In the genomic region with DNA sequence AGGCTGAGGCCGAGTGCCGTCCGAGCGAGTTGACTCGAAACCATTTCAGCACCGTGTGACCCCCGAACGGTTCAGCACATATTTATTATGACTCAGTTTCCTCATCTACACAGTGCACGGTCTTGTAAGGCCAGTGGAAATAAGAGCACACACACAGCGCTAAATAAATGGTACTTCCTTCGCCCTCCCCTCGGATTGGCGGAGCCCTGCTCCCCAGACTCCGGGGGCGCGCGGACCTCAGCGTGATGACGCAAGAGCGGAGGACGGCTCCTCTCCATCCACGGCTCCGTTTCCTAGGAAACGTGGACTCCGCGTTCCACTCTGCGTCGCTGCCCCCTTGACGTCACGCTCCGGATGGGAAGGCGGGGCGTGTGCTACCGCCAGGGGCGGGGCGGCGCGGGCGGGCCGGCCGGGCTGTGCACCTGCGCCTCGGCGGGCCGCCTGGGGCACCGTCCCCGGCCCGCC, we compare ENCODE assay signal across 1 cellular context.
TF ChIP-seq lines count a peak whose summit lies in the region.

A gene with protein sequence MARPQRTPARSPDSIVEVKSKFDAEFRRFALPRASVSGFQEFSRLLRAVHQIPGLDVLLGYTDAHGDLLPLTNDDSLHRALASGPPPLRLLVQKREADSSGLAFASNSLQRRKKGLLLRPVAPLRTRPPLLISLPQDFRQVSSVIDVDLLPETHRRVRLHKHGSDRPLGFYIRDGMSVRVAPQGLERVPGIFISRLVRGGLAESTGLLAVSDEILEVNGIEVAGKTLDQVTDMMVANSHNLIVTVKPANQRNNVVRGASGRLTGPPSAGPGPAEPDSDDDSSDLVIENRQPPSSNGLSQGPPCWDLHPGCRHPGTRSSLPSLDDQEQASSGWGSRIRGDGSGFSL (plus strand): TSS at position 397 of the 465 bp plus-strand sequence. CDS start 79 bp downstream, outside the sequence.

TF ChIP-seq in HepG2, 621 proteins besides CTCF, POLR2A, EP300 and RAD21 (continued from another document and continues in another):
- TF ChIP-seq, protein P1, sequence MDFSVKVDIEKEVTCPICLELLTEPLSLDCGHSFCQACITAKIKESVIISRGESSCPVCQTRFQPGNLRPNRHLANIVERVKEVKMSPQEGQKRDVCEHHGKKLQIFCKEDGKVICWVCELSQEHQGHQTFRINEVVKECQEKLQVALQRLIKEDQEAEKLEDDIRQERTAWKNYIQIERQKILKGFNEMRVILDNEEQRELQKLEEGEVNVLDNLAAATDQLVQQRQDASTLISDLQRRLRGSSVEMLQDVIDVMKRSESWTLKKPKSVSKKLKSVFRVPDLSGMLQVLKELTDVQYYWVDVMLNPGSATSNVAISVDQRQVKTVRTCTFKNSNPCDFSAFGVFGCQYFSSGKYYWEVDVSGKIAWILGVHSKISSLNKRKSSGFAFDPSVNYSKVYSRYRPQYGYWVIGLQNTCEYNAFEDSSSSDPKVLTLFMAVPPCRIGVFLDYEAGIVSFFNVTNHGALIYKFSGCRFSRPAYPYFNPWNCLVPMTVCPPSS (IDR thresholded peaks at IDR 0.05), result no peak
- TF ChIP-seq MEIS1 (CRISPR knock-in tag; IDR thresholded peaks at IDR 0.05; ENCODE audit: borderline replicate concordance) (no peak), ZSCAN12 (CRISPR knock-in tag; IDR thresholded peaks at IDR 0.05) (no peak), KLF13 (CRISPR knock-in tag; IDR thresholded peaks at IDR 0.05) (no peak; the same call in 1 of the 2 replicates), TBX2 (CRISPR knock-in tag; IDR thresholded peaks at IDR 0.05; ENCODE audit: borderline replicate concordance) (0 out of 2 replicates have a peak, but pooled peaks have one; percentile 13), FOXJ3 (CRISPR knock-in tag; IDR thresholded peaks at IDR 0.05; ENCODE audit: borderline replicate concordance) (no peak), ZFP36 (IDR thresholded peaks at IDR 0.05; ENCODE audit: borderline replicate concordance, low read depth, low read length, partially characterized antibody) (no peak), TCF12 (IDR thresholded peaks at IDR 0.05) (no peak), TCF12 (CRISPR knock-in tag; IDR thresholded peaks at IDR 0.05) (no peak), U2AF1 (optimal IDR thresholded peaks at IDR 0.05; ENCODE audit: low read depth, low read length) (peak; percentile 15), FOXK2 (IDR thresholded peaks at IDR 0.05) (no peak), ELF4 (CRISPR knock-in tag; IDR thresholded peaks at IDR 0.05; ENCODE audit: borderline replicate concordance) (no peak), ZNF768 (CRISPR knock-in tag; IDR thresholded peaks at IDR 0.05) (no peak), GTF3A (CRISPR knock-in tag; conservative IDR thresholded peaks at IDR 0.05) (no peak), ZNF614 (CRISPR knock-in tag; IDR thresholded peaks at IDR 0.05; ENCODE audit: borderline replicate concordance) (0 out of 2 replicates have a peak, but pooled peaks have one; percentile 9), WIZ (CRISPR knock-in tag; IDR thresholded peaks at IDR 0.05) (no peak), MEIS2 (CRISPR knock-in tag; IDR thresholded peaks at IDR 0.05) (no peak), HNF4A (CRISPR knock-in tag; IDR thresholded peaks at IDR 0.05) (no peak), NRL (CRISPR knock-in tag; IDR thresholded peaks at IDR 0.05; ENCODE audit: borderline replicate concordance) (0 out of 2 replicates have a peak, but pooled peaks have one; percentile 1), ZNF598 (CRISPR knock-in tag; IDR thresholded peaks at IDR 0.05; ENCODE audit: borderline replicate concordance) (no peak), ZNF367 (CRISPR knock-in tag; IDR thresholded peaks at IDR 0.05; ENCODE audit: borderline replicate concordance) (no peak), ZFP62 (CRISPR knock-in tag; IDR thresholded peaks at IDR 0.05) (no peak), KDM4B (CRISPR knock-in tag; IDR thresholded peaks at IDR 0.05) (no peak), ZNF430 (CRISPR knock-in tag; IDR thresholded peaks at IDR 0.05) (no peak), CENPX (CRISPR knock-in tag; IDR thresholded peaks at IDR 0.05) (no peak), ATF7-NPFF (CRISPR knock-in tag; IDR thresholded peaks at IDR 0.05; ENCODE audit: low read depth) (no peak), NFIB (CRISPR knock-in tag; IDR thresholded peaks at IDR 0.05; ENCODE audit: borderline replicate concordance) (no peak; the same call in 1 of the 2 replicates), ARHGAP35 (CRISPR knock-in tag; IDR thresholded peaks at IDR 0.05; ENCODE audit: borderline replicate concordance) (no peak)
- TF ChIP-seq, protein P2, sequence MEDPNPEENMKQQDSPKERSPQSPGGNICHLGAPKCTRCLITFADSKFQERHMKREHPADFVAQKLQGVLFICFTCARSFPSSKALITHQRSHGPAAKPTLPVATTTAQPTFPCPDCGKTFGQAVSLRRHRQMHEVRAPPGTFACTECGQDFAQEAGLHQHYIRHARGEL (CRISPR knock-in tag; IDR thresholded peaks at IDR 0.05), result no peak
- TF ChIP-seq, protein P3, sequence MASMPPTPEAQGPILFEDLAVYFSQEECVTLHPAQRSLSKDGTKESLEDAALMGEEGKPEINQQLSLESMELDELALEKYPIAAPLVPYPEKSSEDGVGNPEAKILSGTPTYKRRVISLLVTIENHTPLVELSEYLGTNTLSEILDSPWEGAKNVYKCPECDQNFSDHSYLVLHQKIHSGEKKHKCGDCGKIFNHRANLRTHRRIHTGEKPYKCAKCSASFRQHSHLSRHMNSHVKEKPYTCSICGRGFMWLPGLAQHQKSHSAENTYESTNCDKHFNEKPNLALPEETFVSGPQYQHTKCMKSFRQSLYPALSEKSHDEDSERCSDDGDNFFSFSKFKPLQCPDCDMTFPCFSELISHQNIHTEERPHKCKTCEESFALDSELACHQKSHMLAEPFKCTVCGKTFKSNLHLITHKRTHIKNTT (CRISPR knock-in tag; IDR thresholded peaks at IDR 0.05), result no peak
- TF ChIP-seq, protein P4, sequence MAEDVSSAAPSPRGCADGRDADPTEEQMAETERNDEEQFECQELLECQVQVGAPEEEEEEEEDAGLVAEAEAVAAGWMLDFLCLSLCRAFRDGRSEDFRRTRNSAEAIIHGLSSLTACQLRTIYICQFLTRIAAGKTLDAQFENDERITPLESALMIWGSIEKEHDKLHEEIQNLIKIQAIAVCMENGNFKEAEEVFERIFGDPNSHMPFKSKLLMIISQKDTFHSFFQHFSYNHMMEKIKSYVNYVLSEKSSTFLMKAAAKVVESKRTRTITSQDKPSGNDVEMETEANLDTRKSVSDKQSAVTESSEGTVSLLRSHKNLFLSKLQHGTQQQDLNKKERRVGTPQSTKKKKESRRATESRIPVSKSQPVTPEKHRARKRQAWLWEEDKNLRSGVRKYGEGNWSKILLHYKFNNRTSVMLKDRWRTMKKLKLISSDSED (CRISPR knock-in tag; IDR thresholded peaks at IDR 0.05), result peak; percentile 92; the same call in 1 of the 2 replicates
- TF ChIP-seq, protein P5, sequence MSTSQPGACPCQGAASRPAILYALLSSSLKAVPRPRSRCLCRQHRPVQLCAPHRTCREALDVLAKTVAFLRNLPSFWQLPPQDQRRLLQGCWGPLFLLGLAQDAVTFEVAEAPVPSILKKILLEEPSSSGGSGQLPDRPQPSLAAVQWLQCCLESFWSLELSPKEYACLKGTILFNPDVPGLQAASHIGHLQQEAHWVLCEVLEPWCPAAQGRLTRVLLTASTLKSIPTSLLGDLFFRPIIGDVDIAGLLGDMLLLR (CRISPR knock-in tag; IDR thresholded peaks at IDR 0.05), result 0 out of 2 replicates have a peak, but pooled peaks have one; percentile 76
- TF ChIP-seq, protein P6, sequence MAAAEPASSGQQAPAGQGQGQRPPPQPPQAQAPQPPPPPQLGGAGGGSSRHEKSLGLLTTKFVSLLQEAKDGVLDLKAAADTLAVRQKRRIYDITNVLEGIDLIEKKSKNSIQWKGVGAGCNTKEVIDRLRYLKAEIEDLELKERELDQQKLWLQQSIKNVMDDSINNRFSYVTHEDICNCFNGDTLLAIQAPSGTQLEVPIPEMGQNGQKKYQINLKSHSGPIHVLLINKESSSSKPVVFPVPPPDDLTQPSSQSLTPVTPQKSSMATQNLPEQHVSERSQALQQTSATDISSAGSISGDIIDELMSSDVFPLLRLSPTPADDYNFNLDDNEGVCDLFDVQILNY (CRISPR knock-in tag; conservative IDR thresholded peaks at IDR 0.05), result 0 out of 2 replicates have a peak, but pooled peaks have one; percentile 20
- TF ChIP-seq, protein P7, sequence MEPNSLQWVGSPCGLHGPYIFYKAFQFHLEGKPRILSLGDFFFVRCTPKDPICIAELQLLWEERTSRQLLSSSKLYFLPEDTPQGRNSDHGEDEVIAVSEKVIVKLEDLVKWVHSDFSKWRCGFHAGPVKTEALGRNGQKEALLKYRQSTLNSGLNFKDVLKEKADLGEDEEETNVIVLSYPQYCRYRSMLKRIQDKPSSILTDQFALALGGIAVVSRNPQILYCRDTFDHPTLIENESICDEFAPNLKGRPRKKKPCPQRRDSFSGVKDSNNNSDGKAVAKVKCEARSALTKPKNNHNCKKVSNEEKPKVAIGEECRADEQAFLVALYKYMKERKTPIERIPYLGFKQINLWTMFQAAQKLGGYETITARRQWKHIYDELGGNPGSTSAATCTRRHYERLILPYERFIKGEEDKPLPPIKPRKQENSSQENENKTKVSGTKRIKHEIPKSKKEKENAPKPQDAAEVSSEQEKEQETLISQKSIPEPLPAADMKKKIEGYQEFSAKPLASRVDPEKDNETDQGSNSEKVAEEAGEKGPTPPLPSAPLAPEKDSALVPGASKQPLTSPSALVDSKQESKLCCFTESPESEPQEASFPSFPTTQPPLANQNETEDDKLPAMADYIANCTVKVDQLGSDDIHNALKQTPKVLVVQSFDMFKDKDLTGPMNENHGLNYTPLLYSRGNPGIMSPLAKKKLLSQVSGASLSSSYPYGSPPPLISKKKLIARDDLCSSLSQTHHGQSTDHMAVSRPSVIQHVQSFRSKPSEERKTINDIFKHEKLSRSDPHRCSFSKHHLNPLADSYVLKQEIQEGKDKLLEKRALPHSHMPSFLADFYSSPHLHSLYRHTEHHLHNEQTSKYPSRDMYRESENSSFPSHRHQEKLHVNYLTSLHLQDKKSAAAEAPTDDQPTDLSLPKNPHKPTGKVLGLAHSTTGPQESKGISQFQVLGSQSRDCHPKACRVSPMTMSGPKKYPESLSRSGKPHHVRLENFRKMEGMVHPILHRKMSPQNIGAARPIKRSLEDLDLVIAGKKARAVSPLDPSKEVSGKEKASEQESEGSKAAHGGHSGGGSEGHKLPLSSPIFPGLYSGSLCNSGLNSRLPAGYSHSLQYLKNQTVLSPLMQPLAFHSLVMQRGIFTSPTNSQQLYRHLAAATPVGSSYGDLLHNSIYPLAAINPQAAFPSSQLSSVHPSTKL (CRISPR knock-in tag; IDR thresholded peaks at IDR 0.05), result peak; percentile 18; the same call in 1 of the 2 replicates
- TF ChIP-seq, protein P8, sequence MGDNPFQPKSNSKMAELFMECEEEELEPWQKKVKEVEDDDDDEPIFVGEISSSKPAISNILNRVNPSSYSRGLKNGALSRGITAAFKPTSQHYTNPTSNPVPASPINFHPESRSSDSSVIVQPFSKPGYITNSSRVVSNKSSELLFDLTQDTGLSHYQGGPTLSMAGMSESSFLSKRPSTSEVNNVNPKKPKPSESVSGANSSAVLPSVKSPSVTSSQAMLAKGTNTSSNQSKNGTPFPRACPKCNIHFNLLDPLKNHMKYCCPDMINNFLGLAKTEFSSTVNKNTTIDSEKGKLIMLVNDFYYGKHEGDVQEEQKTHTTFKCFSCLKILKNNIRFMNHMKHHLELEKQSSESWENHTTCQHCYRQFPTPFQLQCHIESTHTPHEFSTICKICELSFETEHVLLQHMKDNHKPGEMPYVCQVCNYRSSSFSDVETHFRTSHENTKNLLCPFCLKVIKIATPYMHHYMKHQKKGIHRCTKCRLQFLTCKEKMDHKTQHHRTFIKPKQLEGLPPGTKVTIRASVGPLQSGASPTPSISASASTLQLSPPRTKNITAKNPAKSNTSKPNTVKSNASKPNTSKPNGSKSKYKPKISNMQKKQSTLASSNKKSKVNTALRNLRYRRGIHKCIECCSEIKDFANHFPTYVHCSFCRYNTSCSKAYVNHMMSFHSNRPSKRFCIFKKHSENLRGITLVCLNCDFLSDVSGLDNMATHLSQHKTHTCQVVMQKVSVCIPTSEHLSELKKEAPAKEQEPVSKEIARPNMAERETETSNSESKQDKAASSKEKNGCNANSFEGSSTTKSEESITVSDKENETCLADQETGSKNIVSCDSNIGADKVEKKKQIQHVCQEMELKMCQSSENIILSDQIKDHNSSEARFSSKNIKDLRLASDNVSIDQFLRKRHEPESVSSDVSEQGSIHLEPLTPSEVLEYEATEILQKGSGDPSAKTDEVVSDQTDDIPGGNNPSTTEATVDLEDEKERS (CRISPR knock-in tag; IDR thresholded peaks at IDR 0.05), result no peak; the same call in 1 of the 2 replicates
- TF ChIP-seq, protein P9, sequence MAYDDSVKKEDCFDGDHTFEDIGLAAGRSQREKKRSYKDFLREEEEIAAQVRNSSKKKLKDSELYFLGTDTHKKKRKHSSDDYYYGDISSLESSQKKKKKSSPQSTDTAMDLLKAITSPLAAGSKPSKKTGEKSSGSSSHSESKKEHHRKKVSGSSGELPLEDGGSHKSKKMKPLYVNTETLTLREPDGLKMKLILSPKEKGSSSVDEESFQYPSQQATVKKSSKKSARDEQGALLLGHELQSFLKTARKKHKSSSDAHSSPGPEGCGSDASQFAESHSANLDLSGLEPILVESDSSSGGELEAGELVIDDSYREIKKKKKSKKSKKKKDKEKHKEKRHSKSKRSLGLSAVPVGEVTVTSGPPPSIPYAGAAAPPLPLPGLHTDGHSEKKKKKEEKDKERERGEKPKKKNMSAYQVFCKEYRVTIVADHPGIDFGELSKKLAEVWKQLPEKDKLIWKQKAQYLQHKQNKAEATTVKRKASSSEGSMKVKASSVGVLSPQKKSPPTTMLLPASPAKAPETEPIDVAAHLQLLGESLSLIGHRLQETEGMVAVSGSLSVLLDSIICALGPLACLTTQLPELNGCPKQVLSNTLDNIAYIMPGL (CRISPR knock-in tag; IDR thresholded peaks at IDR 0.05; ENCODE audit: borderline replicate concordance in 1 of 2, low read depth in 1 of 2), result no peak
- TF ChIP-seq, protein P10, sequence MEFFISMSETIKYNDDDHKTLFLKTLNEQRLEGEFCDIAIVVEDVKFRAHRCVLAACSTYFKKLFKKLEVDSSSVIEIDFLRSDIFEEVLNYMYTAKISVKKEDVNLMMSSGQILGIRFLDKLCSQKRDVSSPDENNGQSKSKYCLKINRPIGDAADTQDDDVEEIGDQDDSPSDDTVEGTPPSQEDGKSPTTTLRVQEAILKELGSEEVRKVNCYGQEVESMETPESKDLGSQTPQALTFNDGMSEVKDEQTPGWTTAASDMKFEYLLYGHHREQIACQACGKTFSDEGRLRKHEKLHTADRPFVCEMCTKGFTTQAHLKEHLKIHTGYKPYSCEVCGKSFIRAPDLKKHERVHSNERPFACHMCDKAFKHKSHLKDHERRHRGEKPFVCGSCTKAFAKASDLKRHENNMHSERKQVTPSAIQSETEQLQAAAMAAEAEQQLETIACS (CRISPR knock-in tag; IDR thresholded peaks at IDR 0.05), result no peak
- TF ChIP-seq, protein P11, sequence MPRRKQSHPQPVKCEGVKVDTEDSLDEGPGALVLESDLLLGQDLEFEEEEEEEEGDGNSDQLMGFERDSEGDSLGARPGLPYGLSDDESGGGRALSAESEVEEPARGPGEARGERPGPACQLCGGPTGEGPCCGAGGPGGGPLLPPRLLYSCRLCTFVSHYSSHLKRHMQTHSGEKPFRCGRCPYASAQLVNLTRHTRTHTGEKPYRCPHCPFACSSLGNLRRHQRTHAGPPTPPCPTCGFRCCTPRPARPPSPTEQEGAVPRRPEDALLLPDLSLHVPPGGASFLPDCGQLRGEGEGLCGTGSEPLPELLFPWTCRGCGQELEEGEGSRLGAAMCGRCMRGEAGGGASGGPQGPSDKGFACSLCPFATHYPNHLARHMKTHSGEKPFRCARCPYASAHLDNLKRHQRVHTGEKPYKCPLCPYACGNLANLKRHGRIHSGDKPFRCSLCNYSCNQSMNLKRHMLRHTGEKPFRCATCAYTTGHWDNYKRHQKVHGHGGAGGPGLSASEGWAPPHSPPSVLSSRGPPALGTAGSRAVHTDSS (CRISPR knock-in tag; conservative IDR thresholded peaks at IDR 0.05), result no peak
